In genomic region chr21:42496120-42496838, GRCh38 we compare ENCODE assay signal across 8 cellular contexts. TPM values are rescaled to one million over a fixed set of nuclear protein-coding genes. Genes with fewer than 3 reads are reported as not detected.
DNase-seq lines count a peak whose midpoint lies in the region; ATAC-seq and TF ChIP-seq lines count a peak whose summit lies in the region.

Gene RSPH1, minus strand, starts transcription at chr21:42496224. Its CDS starts 38 bp downstream, at chr21:42496186.

- no peaks in the 10 kb centered on the region for H3K79me2 ChIP-seq in mammary epithelial cell (ENCODE audit: insufficient read depth, low read length)

- H3K27ac ChIP-seq in VCaP: peak within 1 kb of the TSS; percentile 96
- H3K27ac ChIP-seq in mammary epithelial cell (ENCODE audit: insufficient read depth, low read depth, low read length): peak within 1 kb of the TSS; percentile 80

- WGBS in mammary epithelial cell (ENCODE audit: low coverage, missing lambda C conversion rate): 2% methylated on average over 30 of the region's 58 CpGs

- DNase-seq in AG04449 (ENCODE audit: low read depth, low spot score): peak; percentile 78
- peak; percentile 99 for DNase-seq in NCI-H2196 (lab: John Stamatoyannopoulos, UW; ENCODE audit: unreplicated experiment)
- peak; percentile 99 for DNase-seq in mammary epithelial cell

- dilution Hi-C loops in mammary epithelial cell (cut with HindIII; ENCODE audit: low sequenced_read_pairs): no loop called here

- intact Hi-C loops in mammary epithelial cell (cut with micrococcal nuclease): loop anchor here (1.0 to 5.0 kb wide), 3 partner anchors 19 to 396 kb away; partner anchors contain the start of gene NDUFV3

- H3K4me2 ChIP-seq in mammary epithelial cell (ENCODE audit: insufficient read depth, low read depth, low read length) (peak within 1 kb of the TSS; percentile 93), skeletal muscle satellite cell (ENCODE audit: low read length) (peak within 1 kb of the TSS; percentile 98)

- CTCF ChIA-PET in AG04449 (lab: Yijun Ruan, JAX): no interaction called here
- CTCF ChIA-PET in mammary epithelial cell (lab: Charles Lee; ENCODE audit: low non-redundant PET): no interaction called here

- peak within 1 kb of the TSS; percentile 99 for H2AFZ ChIP-seq in mammary epithelial cell (ENCODE audit: low read depth, low read length)

- POLR2A ChIA-PET in AG04449 (lab: Yijun Ruan, JAX): no interaction called here

- H3K36me3 ChIP-seq in mammary epithelial cell (ENCODE audit: insufficient read depth, low read length) (no peaks in the 10 kb centered on the region), skeletal muscle satellite cell (ENCODE audit: insufficient read depth, low read length) (no peaks in the 10 kb centered on the region)

- ATAC-seq in GM18873 (IDR thresholded peaks at IDR 0.05; ENCODE audit: low FRiP score, unreplicated experiment) (peak; percentile 96), HG03135 (IDR thresholded peaks at IDR 0.05; ENCODE audit: unreplicated experiment) (peak; percentile 98)

- H3K27me3 ChIP-seq in mammary epithelial cell (ENCODE audit: insufficient read depth, low read length): no peaks in the 10 kb centered on the region
- peaks cover 25% of the 10 kb centered on the region for H3K27me3 ChIP-seq in skeletal muscle satellite cell (ENCODE audit: control insufficient read depth, insufficient read depth, low read length)

- H3K4me1 ChIP-seq in mammary epithelial cell (ENCODE audit: insufficient read depth, low read length) (peaks cover 11% of the 10 kb centered on the region), skeletal muscle satellite cell (ENCODE audit: control insufficient read depth, insufficient read depth, low read length) (peaks cover 10% of the 10 kb centered on the region)

- H4K20me1 ChIP-seq in mammary epithelial cell (ENCODE audit: insufficient read depth, low read length): no peaks in the 10 kb centered on the region

- in situ Hi-C loops in mammary epithelial cell (cut with MboI; ENCODE audit: low sequenced_read_pairs in 2 of 2): no loop called here

- BruUV-seq in mammary epithelial cell (replicated peaks; lab: Mats Ljungman, UMichigan): no TSS peak

- H3K4me3 ChIP-seq in AG04449 (ENCODE audit: low read depth, low read length): peak within 1 kb of the TSS; percentile 75
- H3K4me3 ChIP-seq in mammary epithelial cell (replicated peaks in 1 of 3; ENCODE audit: insufficient read depth in 1 of 3, low read depth in 2 of 3, low read length in 3 of 3): peak within 1 kb of the TSS; percentile 68 to 89 (median 81)
- peak within 1 kb of the TSS; percentile 80 for H3K4me3 ChIP-seq in iPS-18c (ENCODE audit: insufficient read depth, low read depth, low read length)
- peak within 1 kb of the TSS; percentile 83 for H3K4me3 ChIP-seq in skeletal muscle satellite cell (ENCODE audit: low read length)

- TF ChIP-seq CTCF in AG04449 (IDR thresholded peaks at IDR 0.05; ENCODE audit: insufficient read depth, low read length, missing control alignments) (no peak), VCaP (conservative IDR thresholded peaks at IDR 0.05) (peak; percentile 43), mammary epithelial cell (conservative IDR thresholded peaks at IDR 0.05 in 1 of 2, IDR thresholded peaks at IDR 0.05 in 1 of 2; ENCODE audit: extremely low read depth in 1 of 2, insufficient read depth in 1 of 2, low read depth in 1 of 2, low read length in 2 of 2) (no peak)

- H3K9ac ChIP-seq in mammary epithelial cell (ENCODE audit: insufficient read depth, low read length) (peak within 1 kb of the TSS; percentile 76), skeletal muscle satellite cell (ENCODE audit: low read depth, low read length) (peak within 1 kb of the TSS; percentile 81)

- no peaks in the 10 kb centered on the region for H3K9me3 ChIP-seq in mammary epithelial cell (replicated peaks; ENCODE audit: insufficient read depth, low read length)
- H3K9me3 ChIP-seq in iPS-18c (ENCODE audit: control insufficient read depth, insufficient read depth, low read length): no peaks in the 10 kb centered on the region
- H3K9me3 ChIP-seq in skeletal muscle satellite cell (replicated peaks; ENCODE audit: low read length): no peaks in the 10 kb centered on the region

RNA-seq across cellular contexts. Expression of gene RSPH1, which starts in this region (rescaled TPM):
- under 1 TPM; 0.50 to 0.66 TPM for total RNA-seq in mammary epithelial cell
- polyA plus RNA-seq in mammary epithelial cell: 0.35 TPM
- polyA minus RNA-seq in mammary epithelial cell: not detected
- total RNA-seq in skeletal muscle satellite cell (2012; rRNA removed): under 0.01 and 0.22 TPM in 2 replicates

Comparison
In these comparisons a context has a peak if more than half of its experiments do, and no peak if none do; other contexts are left out.
1. Peak in every context shown above with its lines: DNase-seq, ATAC-seq, H3K4me3 ChIP-seq and H3K27ac ChIP-seq.
2. Peak in DNase-seq, H3K4me3 ChIP-seq, H3K27ac ChIP-seq, H3K9ac ChIP-seq and H3K4me2 ChIP-seq in mammary epithelial cell; RNA of the gene not detected or under 1 TPM.